Comparison of ENCODE assay signal across 17 cellular contexts in genomic region chr22:23152238-23153114, GRCh38. TPM values are rescaled to one million over a fixed set of nuclear protein-coding genes. Genes with fewer than 3 reads are reported as not detected.
DNase-seq lines count a peak whose midpoint lies in the region; ATAC-seq, FAIRE-seq and TF ChIP-seq lines count a peak whose summit lies in the region.
"Had no signal": no experiment of that assay in that cellular context is flagged by ENCODE, and none has a peak within 500 bp of the region (broad histone marks: within the 10 kb centered on the region; RNA-seq: fewer than 3 reads in every experiment).

No MANE protein-coding gene starts in this region.

- no peaks in the 10 kb centered on the region for H3K36me3 ChIP-seq in BLaER1
- H3K36me3 ChIP-seq in liver (ENCODE audit: control insufficient read depth in 4 of 4, insufficient read depth in 3 of 4, low read depth in 1 of 4, low read length in 3 of 4), result no peaks in the 10 kb centered on the region
- H3K36me3 ChIP-seq in stomach, result peaks cover 3 to 67% (median 23%) of the 10 kb centered on the region in 4 donors

- peak overlapping the region; percentile 49 for H3K27ac ChIP-seq in BLaER1
- H3K27ac ChIP-seq in RWPE1, result peak overlapping the region; percentile 1; the same call in 1 of the 2 replicates
- peak overlapping the region; percentile 35 to 47 for H3K27ac ChIP-seq in liver (ENCODE audit: low read depth in 1 of 2, low read length in 2 of 2)
- H3K27ac ChIP-seq in stomach, result peak overlapping the region in 2 of 5 donors; percentile 47 to 73

- peaks cover 45% of the 10 kb centered on the region for H3K4me1 ChIP-seq in BLaER1
- peaks cover 4 to 20% (median 15%) of the 10 kb centered on the region in 4 donors for H3K4me1 ChIP-seq in liver (ENCODE audit: control insufficient read depth in 4 of 4, insufficient read depth in 4 of 4, low read length in 3 of 4)
- H3K4me1 ChIP-seq in stomach, result peaks cover 0 to 23% (median 16%) of the 10 kb centered on the region in 4 donors

- WGBS in liver, result 88% methylated on average over 19 of the region's 19 CpGs
- WGBS in stomach, 5 donors, result 80 to 94% (median 92%) methylated on average over 18 to 19 of the region's 19 CpGs

- H3K9ac ChIP-seq in BLaER1 (no peak overlapping the region), liver (ENCODE audit: low read depth in 1 of 2, low read length in 2 of 2) (no peak overlapping the region)

- no peaks in the 10 kb centered on the region for H3K27me3 ChIP-seq in BLaER1
- no peaks in the 10 kb centered on the region for H3K27me3 ChIP-seq in liver (ENCODE audit: control insufficient read depth in 4 of 4, insufficient read depth in 4 of 4, low read length in 3 of 4)
- no peaks in the 10 kb centered on the region for H3K27me3 ChIP-seq in stomach

- TF ChIP-seq POLR2A in GM12891 (IDR thresholded peaks at IDR 0.05; ENCODE audit: low read depth, low read length) (no peak), stomach (IDR thresholded peaks at IDR 0.05) (no peak)

- H3K4me2 ChIP-seq in BLaER1, result peak overlapping the region; percentile 64
- H3K4me2 ChIP-seq: GM23338 had no signal

- FAIRE-seq in GM12891 (lab: Jason Lieb, UNC) (peak; percentile 50), frontal cortex (lab: Jason Lieb, UNC) (no peak)
- FAIRE-seq: islet of Langerhans had no signal

- no peak for TF ChIP-seq RAD21 in liver (IDR thresholded peaks at IDR 0.05)

- no peak overlapping the region for H3K4me3 ChIP-seq in BLaER1
- no peak overlapping the region for H3K4me3 ChIP-seq in liver (ENCODE audit: low read depth in 1 of 3, low read length in 3 of 3)
- H3K4me3 ChIP-seq in stomach, result peak overlapping the region in 1 of 4 donors; percentile 9
- H3K4me3 ChIP-seq: GM23338 had no signal

- CTCF ChIA-PET in RWPE1 (lab: Yijun Ruan, JAX), result interaction anchor here (0.6 to 1.1 kb wide), 2 partner anchors 129 to 284 kb away, joined by 3 to 4 read pairs; no protein-coding TSS in a partner anchor

- intact Hi-C loops in stomach (cut with DNase I; ENCODE audit: low total_unique reads), result no loop called here

- TF ChIP-seq CTCF in RWPE1 (conservative IDR thresholded peaks at IDR 0.05; ENCODE audit: low read depth) (no peak), liver (IDR thresholded peaks at IDR 0.05; ENCODE audit: low read depth, low read length, missing input control) (no peak), stomach (IDR thresholded peaks at IDR 0.05) (no peak)

- no peaks in the 10 kb centered on the region for H4K20me1 ChIP-seq in BLaER1

- TF ChIP-seq EP300 in stomach (IDR thresholded peaks at IDR 0.05), result no peak

- POLR2A ChIA-PET in RWPE1 (lab: Yijun Ruan, JAX; ENCODE audit: low non-redundant PET), result no interaction called here

- no peak for DNase-seq in GM12891 (ENCODE audit: insufficient read length, low spot score)
- DNase-seq in RWPE1 (ENCODE audit: low spot score), result no peak
- DNase-seq in frontal cortex (ENCODE audit: low spot score in 2 of 2), result no peak
- DNase-seq in HUDEP-2 (lab: John Stamatoyannopoulos, UW; ENCODE audit: unreplicated experiment in 76 of 76), result no peak
- no peak for DNase-seq in stomach
- DNase-seq: activated CD4-positive, alpha-beta T cell treated with anti-CD3 and anti-CD28 coated beads for 4 hours; DMS79; effector CD4-positive, alpha-beta T cell; NCI-H1092; NCI-H2227 treated with DMSO at 0.1 percent for 48 hours had no signal

- no peak for ATAC-seq in GM19463 (IDR thresholded peaks at IDR 0.05; ENCODE audit: unreplicated experiment)
- ATAC-seq: GM23338 had no signal

- H3K9me3 ChIP-seq in BLaER1, result no peaks in the 10 kb centered on the region
- H3K9me3 ChIP-seq in liver (ENCODE audit: control insufficient read depth in 4 of 4, low read length in 3 of 4), result no peaks in the 10 kb centered on the region
- no peaks in the 10 kb centered on the region for H3K9me3 ChIP-seq in stomach

TF ChIP-seq in GM12891, 5 proteins besides CTCF, POLR2A, EP300 and RAD21:
- no peak for TF ChIP-seq POLR2AphosphoS5 (IDR thresholded peaks at IDR 0.05; ENCODE audit: low read depth, low read length)
- TF ChIP-seq TAF1 (IDR thresholded peaks at IDR 0.05; ENCODE audit: low read depth, low read length), result no peak
- TF ChIP-seq SPI1 (IDR thresholded peaks at IDR 0.05; ENCODE audit: low read depth, low read length), result peak; percentile 36; the same call in 1 of the 2 replicates
- no peak for TF ChIP-seq PAX5 (IDR thresholded peaks at IDR 0.05; ENCODE audit: insufficient read depth, low read length, severe bottlenecking)
TF ChIP-seq in GM12891: peak in this region for 1.

TF ChIP-seq in liver, 16 proteins besides CTCF, POLR2A, EP300 and RAD21:
- TF ChIP-seq EGR1 (IDR thresholded peaks at IDR 0.05; ENCODE audit: low read depth in 2 of 2), result no peak
- no peak for TF ChIP-seq ZBTB33 (IDR thresholded peaks at IDR 0.05)
- TF ChIP-seq RXRA (IDR thresholded peaks at IDR 0.05), result no peak
- no peak for TF ChIP-seq NR2F2 (IDR thresholded peaks at IDR 0.05)
- TF ChIP-seq HNF4A (conservative IDR thresholded peaks at IDR 0.05), result no peak
- TF ChIP-seq ATF3 (IDR thresholded peaks at IDR 0.05), result no peak
- TF ChIP-seq TAF1 (conservative IDR thresholded peaks at IDR 0.05), result no peak
- TF ChIP-seq FOXA1 (IDR thresholded peaks at IDR 0.05), result no peak
- TF ChIP-seq REST (IDR thresholded peaks at IDR 0.05), result no peak
- TF ChIP-seq HNF4G (IDR thresholded peaks at IDR 0.05), result no peak
- no peak for TF ChIP-seq YY1 (IDR thresholded peaks at IDR 0.05)
- no peak for TF ChIP-seq SP1 (IDR thresholded peaks at IDR 0.05)
- TF ChIP-seq JUND (IDR thresholded peaks at IDR 0.05), result no peak
- TF ChIP-seq MAX (IDR thresholded peaks at IDR 0.05), result no peak
- no peak for TF ChIP-seq GABPA (IDR thresholded peaks at IDR 0.05 in 1 of 2, conservative IDR thresholded peaks at IDR 0.05 in 1 of 2)
- TF ChIP-seq FOXA2 (IDR thresholded peaks at IDR 0.05), result no peak

RNA-seq across cellular contexts. Expression of gene RAB36, which starts 7.2 kb away (rescaled TPM):
- 0.15 TPM for polyA plus RNA-seq in GM12891 (2012; ENCODE audit: low read depth, missing spikeins)
- total RNA-seq in liver (under 1 TPM; 0.33 to 0.42 TPM), frontal cortex (2.9 TPM), stomach (1 to 10 TPM in 2 of 5 donors, under 1 TPM in 2, not detected in 1; 0.58 to 7.6 (median 1.1) TPM)
- polyA plus RNA-seq in liver (under 1 TPM; 0.22 to 0.56 TPM), stomach (1 to 10 TPM; 1.6 to 1.9 (median 1.7) TPM)
- total RNA-seq: mononuclear cell; T-helper 1 cell treated with Interleukin-12 subunit alpha and Interleukin-12 subunit beta and Interleukin-4 antibody, amounts not matched to agents 30 ng/mL and 1 ng/mL, for 36 hours had no signal

RNA-seq across cellular contexts. Expression of gene RSPH14, which starts 10.7 kb away (rescaled TPM):
- polyA plus RNA-seq in GM12891 (2012; ENCODE audit: low read depth, missing spikeins), result 0.72 TPM
- total RNA-seq in liver, result under 1 TPM in 1 of 2 donors, not detected in 1; 0.09 TPM
- not detected for polyA plus RNA-seq in liver
- total RNA-seq in frontal cortex, result 2.4 TPM
- total RNA-seq in stomach, result not detected
- polyA plus RNA-seq in stomach, result 1 to 10 TPM in 1 of 3 donors, not detected in 2; 2.0 TPM
- total RNA-seq: GM23338; mononuclear cell; T-helper 1 cell treated with Interleukin-12 subunit alpha and Interleukin-12 subunit beta and Interleukin-4 antibody, amounts not matched to agents 30 ng/mL and 1 ng/mL, for 36 hours had no signal

RNA-seq across cellular contexts. Expression of gene BCR, which starts 27.8 kb away (rescaled TPM):
- 12.5 TPM for polyA plus RNA-seq in GM12891 (2012; ENCODE audit: low read depth, missing spikeins)
- total RNA-seq in liver, result 10 to 100 TPM; 16.4 to 35.6 TPM
- polyA plus RNA-seq in liver, result 10 to 100 TPM in 1 of 2 donors, 1 to 10 TPM in 1; 7.4 to 20.2 TPM
- total RNA-seq in frontal cortex, result 46.1 TPM
- total RNA-seq in stomach, result 10 to 100 TPM; 12.8 to 80.1 (median 41.5) TPM
- 10 to 100 TPM; 10.4 to 14.7 (median 14.1) TPM for polyA plus RNA-seq in stomach
